In genomic region chr17:29117440-29117753, GRCh38 we compare ENCODE assay signal across 1 cellular context.
TF ChIP-seq lines count a peak whose summit lies in the region.

No MANE protein-coding gene starts in this region.

TF ChIP-seq in HepG2, 621 proteins besides CTCF, POLR2A, EP300 and RAD21 (continued from another document):
- TF ChIP-seq GABPA (IDR thresholded peaks at IDR 0.05; ENCODE audit: low read depth, low read length), result no peak
- no peak for TF ChIP-seq GABPA (CRISPR knock-in tag; IDR thresholded peaks at IDR 0.05; ENCODE audit: low read depth)
